In genomic region chr6:36113701-36114100, GRCh38 we compare ENCODE assay signal across 15 cellular contexts. TPM values are rescaled to one million over a fixed set of nuclear protein-coding genes. Genes with fewer than 3 reads are reported as not detected.
DNase-seq lines count a peak whose midpoint lies in the region; ATAC-seq and TF ChIP-seq lines count a peak whose summit lies in the region.
"Had no signal": no experiment of that assay in that cellular context is flagged by ENCODE, and none has a peak within 500 bp of the region (broad histone marks: within the 10 kb centered on the region; RNA-seq: fewer than 3 reads in every experiment).

No MANE protein-coding gene starts in this region.

- CTCF ChIA-PET in CD8-positive, alpha-beta memory T cell (lab: Charles Lee): interaction anchor here (1.2 to 2.7 kb wide), 3 partner anchors 9 to 86 kb away, joined by 3 to 7 read pairs (median 4); partner anchors contain the start of gene MAPK14
- CTCF ChIA-PET in activated CD8-positive, alpha-beta T cell treated with anti-CD3 and anti-CD28 coated beads for 36 hours (lab: Charles Lee): interaction anchor here (1.6 to 3.1 kb wide), 2 partner anchors 10 to 19 kb away, joined by 4 to 11 read pairs; no protein-coding TSS in a partner anchor
- CTCF ChIA-PET in naive thymus-derived CD4-positive, alpha-beta T cell (lab: Charles Lee): interaction anchor here (1.1 to 3.1 kb wide), 2 partner anchors 9 to 19 kb away, joined by 3 to 17 read pairs; no protein-coding TSS in a partner anchor

- H3K27ac ChIP-seq in CD8-positive, alpha-beta memory T cell (ENCODE audit: low read depth, low read length): no peak overlapping the region
- H3K27ac ChIP-seq in naive thymus-derived CD4-positive, alpha-beta T cell (ENCODE audit: low read depth, low read length): no peak overlapping the region
- H3K27ac ChIP-seq in heart left ventricle: no peak overlapping the region
- H3K27ac ChIP-seq: PC-9 had no signal

- no peak for TF ChIP-seq POLR2A in heart left ventricle (IDR thresholded peaks at IDR 0.05)

- DNase-seq in CD14-positive monocyte (ENCODE audit: low spot score) (no peak), NCI-H82 treated with DMSO at 0.1 percent for 48 hours (lab: John Stamatoyannopoulos, UW; ENCODE audit: unreplicated experiment) (no peak), heart left ventricle (no peak)
- no peak for DNase-seq in CD8-positive, alpha-beta memory T cell
- DNase-seq in activated CD8-positive, alpha-beta T cell treated with anti-CD3 and anti-CD28 coated beads for 36 hours: no peak
- no peak for DNase-seq in naive thymus-derived CD4-positive, alpha-beta T cell
- DNase-seq in stimulated activated CD4-positive, alpha-beta T cell treated with anti-CD3 and anti-CD28 coated beads, Interleukin-4, amount 100 ng/mL, for 24 hours: no peak
- DNase-seq: amniotic stem cell, COR-L47, GF-D8, KG1, kidney, NCI-H1436, PC-9 had no signal

- no peaks in the 10 kb centered on the region for H3K27me3 Mint-ChIP-seq in CD14-positive monocyte (ENCODE audit: low read depth in 3 of 3)
- no peaks in the 10 kb centered on the region for H3K27me3 Mint-ChIP-seq in CD8-positive, alpha-beta memory T cell
- no peaks in the 10 kb centered on the region for H3K27me3 Mint-ChIP-seq in activated CD8-positive, alpha-beta T cell treated with anti-CD3 and anti-CD28 coated beads for 36 hours
- H3K27me3 Mint-ChIP-seq in naive thymus-derived CD4-positive, alpha-beta T cell: no peaks in the 10 kb centered on the region

- peaks cover 83% of the 10 kb centered on the region for H3K4me1 ChIP-seq in CD8-positive, alpha-beta memory T cell (ENCODE audit: insufficient read depth, low read length)
- peaks cover 64 to 74% of the 10 kb centered on the region in 2 donors for H3K4me1 ChIP-seq in naive thymus-derived CD4-positive, alpha-beta T cell (ENCODE audit: control insufficient read depth in 2 of 2, insufficient read depth in 2 of 2, low read length in 2 of 2)
- H3K4me1 ChIP-seq in heart left ventricle: peaks cover 0 to 38% (median 0%) of the 10 kb centered on the region in 12 donors

- peak overlapping the region in 6 of 7 donors; percentile 28 to 86 (median 61) for H3K27ac Mint-ChIP-seq in CD14-positive monocyte
- peak overlapping the region in 6 of 8 donors; percentile 61 to 89 (median 72) for H3K27ac Mint-ChIP-seq in CD8-positive, alpha-beta memory T cell
- peak overlapping the region; percentile 94 for H3K27ac Mint-ChIP-seq in activated CD8-positive, alpha-beta T cell treated with anti-CD3 and anti-CD28 coated beads for 36 hours
- peak overlapping the region; percentile 15 to 100 (median 87) for H3K27ac Mint-ChIP-seq in naive thymus-derived CD4-positive, alpha-beta T cell

- H3K36me3 Mint-ChIP-seq in CD14-positive monocyte: peaks cover 57 to 73% of the 10 kb centered on the region in 2 donors
- H3K36me3 Mint-ChIP-seq in CD8-positive, alpha-beta memory T cell: peaks cover 0 to 27% (median 5%) of the 10 kb centered on the region in 3 donors
- peaks cover 36% of the 10 kb centered on the region for H3K36me3 Mint-ChIP-seq in activated CD8-positive, alpha-beta T cell treated with anti-CD3 and anti-CD28 coated beads for 36 hours (ENCODE audit: low read depth)
- peaks cover 0 to 40% (median 8%) of the 10 kb centered on the region in 5 donors for H3K36me3 Mint-ChIP-seq in naive thymus-derived CD4-positive, alpha-beta T cell

- no peaks in the 10 kb centered on the region for H3K9me3 ChIP-seq in CD8-positive, alpha-beta memory T cell (ENCODE audit: low read length)
- H3K9me3 ChIP-seq in naive thymus-derived CD4-positive, alpha-beta T cell (ENCODE audit: control insufficient read depth in 2 of 3, low read length in 3 of 3): no peaks in the 10 kb centered on the region
- H3K9me3 ChIP-seq in heart left ventricle: no peaks in the 10 kb centered on the region

- H3K36me3 ChIP-seq in CD8-positive, alpha-beta memory T cell (ENCODE audit: insufficient read depth, low read length): no peaks in the 10 kb centered on the region
- no peaks in the 10 kb centered on the region for H3K36me3 ChIP-seq in naive thymus-derived CD4-positive, alpha-beta T cell (ENCODE audit: control insufficient read depth in 2 of 3, insufficient read depth in 3 of 3, low read length in 3 of 3)
- peaks cover 0 to 54% (median 33%) of the 10 kb centered on the region in 9 donors for H3K36me3 ChIP-seq in heart left ventricle

- WGBS in heart left ventricle, 4 donors: 78 to 84% (median 81%) methylated on average over 2 of the region's 2 CpGs

- TF ChIP-seq CTCF in CD14-positive monocyte (IDR thresholded peaks at IDR 0.05) (no peak), heart left ventricle (IDR thresholded peaks at IDR 0.05) (no peak)
- TF ChIP-seq CTCF in activated CD8-positive, alpha-beta T cell treated with anti-CD3 and anti-CD28 coated beads for 36 hours (IDR thresholded peaks at IDR 0.05): no peak

- H3K4me3 ChIP-seq in CD8-positive, alpha-beta memory T cell (ENCODE audit: low read length): no peak overlapping the region
- H3K4me3 ChIP-seq in naive thymus-derived CD4-positive, alpha-beta T cell (ENCODE audit: low read length): no peak overlapping the region
- H3K4me3 ChIP-seq in heart left ventricle: no peak overlapping the region
- H3K4me3 ChIP-seq: PC-9 had no signal

- ATAC-seq in activated CD8-positive, alpha-beta T cell treated with anti-CD3 and anti-CD28 coated beads for 36 hours: no peak
- no peak for ATAC-seq in naive thymus-derived CD4-positive, alpha-beta T cell
- no peak for ATAC-seq in HG03108 (IDR thresholded peaks at IDR 0.05; ENCODE audit: unreplicated experiment)
- ATAC-seq in heart left ventricle: no peak

- peaks cover 44% of the 10 kb centered on the region for H3K4me1 Mint-ChIP-seq in CD14-positive monocyte
- H3K4me1 Mint-ChIP-seq in CD8-positive, alpha-beta memory T cell: peaks cover 72 to 86% (median 79%) of the 10 kb centered on the region in 3 donors
- H3K4me1 Mint-ChIP-seq in activated CD8-positive, alpha-beta T cell treated with anti-CD3 and anti-CD28 coated beads for 36 hours (ENCODE audit: low read depth): peaks cover 68% of the 10 kb centered on the region
- peaks cover 59 to 95% (median 79%) of the 10 kb centered on the region in 7 donors for H3K4me1 Mint-ChIP-seq in naive thymus-derived CD4-positive, alpha-beta T cell

- intact Hi-C loops in CD14-positive monocyte (cut with micrococcal nuclease): no loop called here
- intact Hi-C loops in activated CD8-positive, alpha-beta T cell treated with anti-CD3 and anti-CD28 coated beads for 36 hours (cut with micrococcal nuclease): no loop called here
- intact Hi-C loops in naive thymus-derived CD4-positive, alpha-beta T cell (cut with micrococcal nuclease): no loop called here
- intact Hi-C loops in heart left ventricle (cut with DNase I): no loop called here

- POLR2A ChIA-PET in CD8-positive, alpha-beta memory T cell (lab: Charles Lee): interaction anchor here (0.6 kb wide), 1 partner anchor 231 kb away, joined by 5 read pairs; no protein-coding TSS in a partner anchor
- POLR2A ChIA-PET in activated CD8-positive, alpha-beta T cell treated with anti-CD3 and anti-CD28 coated beads for 36 hours (lab: Charles Lee): no interaction called here
- POLR2A ChIA-PET in naive thymus-derived CD4-positive, alpha-beta T cell (lab: Charles Lee): interaction anchor here (1.1 kb wide), 1 partner anchor 13 kb away, joined by 3 read pairs; no protein-coding TSS in a partner anchor

- peaks cover 0 to 2% (median 0%) of the 10 kb centered on the region in 7 donors for H3K9me3 Mint-ChIP-seq in CD14-positive monocyte
- H3K9me3 Mint-ChIP-seq in CD8-positive, alpha-beta memory T cell: no peaks in the 10 kb centered on the region
- no peaks in the 10 kb centered on the region for H3K9me3 Mint-ChIP-seq in activated CD8-positive, alpha-beta T cell treated with anti-CD3 and anti-CD28 coated beads for 36 hours
- H3K9me3 Mint-ChIP-seq in naive thymus-derived CD4-positive, alpha-beta T cell: no peaks in the 10 kb centered on the region

- no peaks in the 10 kb centered on the region for H3K27me3 ChIP-seq in CD8-positive, alpha-beta memory T cell (ENCODE audit: insufficient read depth, low read length, poor library complexity, severe bottlenecking)
- no peaks in the 10 kb centered on the region for H3K27me3 ChIP-seq in naive thymus-derived CD4-positive, alpha-beta T cell (ENCODE audit: control insufficient read depth in 2 of 2, insufficient read depth in 2 of 2, low read length in 2 of 2)
- no peaks in the 10 kb centered on the region for H3K27me3 ChIP-seq in heart left ventricle

- H3K4me3 Mint-ChIP-seq in CD14-positive monocyte: no peak overlapping the region
- peak overlapping the region in 2 of 7 donors; percentile 38 to 41 for H3K4me3 Mint-ChIP-seq in CD8-positive, alpha-beta memory T cell
- no peak overlapping the region for H3K4me3 Mint-ChIP-seq in activated CD8-positive, alpha-beta T cell treated with anti-CD3 and anti-CD28 coated beads for 36 hours
- peak overlapping the region in 7 of 10 donors; percentile 21 to 81 (median 47) for H3K4me3 Mint-ChIP-seq in naive thymus-derived CD4-positive, alpha-beta T cell

RNA-seq across cellular contexts. Expression of gene MAPK13, which starts 16.6 kb away (rescaled TPM):
- polyA plus RNA-seq in CD14-positive monocyte: 1 to 10 TPM in 1 of 2 donors, under 1 TPM in 1; 0.88 to 2.4 TPM
- 10 to 100 TPM; 75.7 to 77.3 TPM for total RNA-seq in CD8-positive, alpha-beta memory T cell
- polyA plus RNA-seq in CD8-positive, alpha-beta memory T cell: 46.4 TPM
- 10 to 100 TPM; 60.4 to 60.9 TPM for total RNA-seq in activated CD8-positive, alpha-beta T cell treated with anti-CD3 and anti-CD28 coated beads for 36 hours
- 10 to 100 TPM; 27.0 to 53.1 (median 33.7) TPM for total RNA-seq in naive thymus-derived CD4-positive, alpha-beta T cell
- polyA plus RNA-seq in naive thymus-derived CD4-positive, alpha-beta T cell: 10 to 100 TPM; 34.2 to 51.4 TPM
- total RNA-seq in heart left ventricle: 10 to 100 TPM in 1 of 9 donors, 1 to 10 TPM in 2, under 1 TPM in 6; 0.24 to 16.8 (median 0.56) TPM
- polyA plus RNA-seq in heart left ventricle: 1 to 10 TPM in 1 of 2 donors, under 1 TPM in 1; 0.53 to 1.5 TPM

Comparison
In these comparisons a context has a peak if more than half of its experiments do, and no peak if none do; other contexts are left out.
1. H3K4me3 Mint-ChIP-seq: peak in naive thymus-derived CD4-positive, alpha-beta T cell (7 of 10); none in CD14-positive monocyte (0 of 2) and activated CD8-positive, alpha-beta T cell treated with anti-CD3 and anti-CD28 coated beads for 36 hours (single experiment).
2. Peak in every context shown above with its lines, with median percentiles within 50 percentile points of each other: H3K27ac Mint-ChIP-seq.